7 cellular contexts compared by ENCODE assay signal in the genomic region with DNA sequence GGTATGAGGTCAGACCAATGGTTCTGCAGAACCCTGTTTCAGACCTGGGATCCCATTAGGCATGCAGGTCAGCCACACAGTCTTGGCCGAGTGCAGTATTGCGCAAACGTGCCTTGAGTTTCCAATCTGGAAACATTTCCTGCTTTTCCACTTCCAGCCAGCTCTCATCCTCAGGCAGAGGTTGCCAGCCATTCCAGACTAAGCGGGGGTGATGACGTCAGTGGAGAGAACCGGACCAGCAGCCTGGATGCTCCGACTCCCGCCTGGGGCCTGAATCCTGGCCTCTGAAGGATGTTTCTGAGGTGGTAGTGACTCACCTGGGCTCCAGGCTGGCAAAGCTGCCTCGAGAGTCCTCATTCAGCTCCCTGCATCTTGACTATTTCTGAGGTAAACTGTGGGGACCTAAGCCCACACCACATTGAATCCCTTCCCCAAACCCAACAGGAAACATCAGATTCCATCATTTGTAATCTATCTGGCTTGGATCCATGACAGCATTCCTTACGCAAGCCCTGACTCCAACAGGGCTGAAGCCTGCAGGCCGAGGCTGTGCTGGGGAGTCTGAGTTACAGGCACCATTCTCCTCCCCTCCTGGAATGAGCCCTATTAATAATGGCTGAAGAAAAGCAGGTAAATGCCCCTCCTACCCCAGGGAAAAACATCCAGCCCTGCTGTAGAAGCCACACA.
DNase-seq lines count a peak whose midpoint lies in the region; ATAC-seq and TF ChIP-seq lines count a peak whose summit lies in the region.

No MANE protein-coding gene starts in this region.

- H3K27me3 Mint-ChIP-seq in H9 (ENCODE audit: low read depth), result no peaks in the 10 kb centered on the region; the same call in 1 of the 2 replicates

- H3T11ph ChIP-seq in H9 (ENCODE audit: low read length), result no peak overlapping the region

- H2BK120ac ChIP-seq in H9 (ENCODE audit: low read depth, low read length, poor library complexity, severe bottlenecking), result no peak overlapping the region

- H2AK5ac ChIP-seq in H9 (ENCODE audit: insufficient read length, low read length), result no peak overlapping the region

- no peak overlapping the region for H4K91ac ChIP-seq in H9 (ENCODE audit: insufficient read length, low read depth, low read length)

- no peak overlapping the region for H3K23ac ChIP-seq in H9 (ENCODE audit: insufficient read length, low read depth, low read length)

- peaks cover 9 to 13% of the 10 kb centered on the region in 2 experiments; a peak in 2 of 4 replicates for H3K4me1 Mint-ChIP-seq in H9

- no peaks in the 10 kb centered on the region for H3K36me3 Mint-ChIP-seq in H9 (ENCODE audit: insufficient read depth in 1 of 3, low read depth in 3 of 3)

- no peak overlapping the region for H3K4ac ChIP-seq in H9 (ENCODE audit: low read depth, low read length)

- H2BK20ac ChIP-seq in H9 (ENCODE audit: low read depth, low read length, poor library complexity, severe bottlenecking), result no peak overlapping the region

- H3K9me3 ChIP-seq in MG63 (no peaks in the 10 kb centered on the region), lower lobe of right lung (no peaks in the 10 kb centered on the region), uterus (no peaks in the 10 kb centered on the region), H9 (ENCODE audit: control insufficient read depth, low read depth, low read length) (no peaks in the 10 kb centered on the region)

- no peak overlapping the region for H4K8ac ChIP-seq in H9 (replicated peaks; ENCODE audit: insufficient read length, low read depth, low read length)

- no peak overlapping the region for H3K14ac ChIP-seq in H9 (ENCODE audit: insufficient read depth, low read length)

- H3K9me3 Mint-ChIP-seq in H9, result no peaks in the 10 kb centered on the region

- no peak overlapping the region for H3K4me2 ChIP-seq in H9 (ENCODE audit: insufficient read depth, insufficient read length, low read length)

- peak; percentile 97 to 98 for ATAC-seq in lower lobe of right lung
- no peak for ATAC-seq in GM19351 (IDR thresholded peaks at IDR 0.05; ENCODE audit: unreplicated experiment)

- no peaks in the 10 kb centered on the region for H3K79me2 ChIP-seq in H9 (ENCODE audit: insufficient read depth, low read length)

- H3K27ac Mint-ChIP-seq in H9, result peak overlapping the region in 1 of 3 experiments; percentile 34; a peak in 1 of 7 replicates

- DNase-seq in MG63, result peak; percentile 97
- DNase-seq in coronary artery (ENCODE audit: low spot score), result peak; percentile 91
- peak; percentile 92 for DNase-seq in lower lobe of right lung
- DNase-seq in uterus, result peak; percentile 94 to 97
- DNase-seq in H9, result no peak
- DNase-seq in DMS 273 treated with DMSO at 0.1 percent for 48 hours (lab: John Stamatoyannopoulos, UW), result no peak

- no peak overlapping the region for H2BK12ac ChIP-seq in H9 (ENCODE audit: insufficient read length, low read depth, low read length)

- H2BK5ac ChIP-seq in H9 (ENCODE audit: insufficient read length, low read length), result no peak overlapping the region

- H3K27ac ChIP-seq in coronary artery, result peak overlapping the region; percentile 71 to 79
- H3K27ac ChIP-seq in lower lobe of right lung, result peak overlapping the region; percentile 67
- peak overlapping the region; percentile 79 to 88 for H3K27ac ChIP-seq in uterus
- no peak overlapping the region for H3K27ac ChIP-seq in H9 (ENCODE audit: insufficient read length, low read depth, low read length)

- H3K36me3 ChIP-seq in MG63 (no peaks in the 10 kb centered on the region), lower lobe of right lung (no peaks in the 10 kb centered on the region), uterus (no peaks in the 10 kb centered on the region)

- no peak for TF ChIP-seq CTCF in coronary artery (IDR thresholded peaks at IDR 0.05)
- TF ChIP-seq CTCF in lower lobe of right lung (IDR thresholded peaks at IDR 0.05), result no peak
- peak in 1 of 4 experiments; percentile 2 for TF ChIP-seq CTCF in uterus (IDR thresholded peaks at IDR 0.05)
- no peak for TF ChIP-seq CTCF in H9 (conservative IDR thresholded peaks at IDR 0.05)

- H3K18ac ChIP-seq in H9 (ENCODE audit: insufficient read length, low read depth, low read length), result no peak overlapping the region

- H3K56ac ChIP-seq in H9 (ENCODE audit: insufficient read length, low read depth, low read length), result no peak overlapping the region

- H3K27me3 ChIP-seq in MG63, result no peaks in the 10 kb centered on the region
- H3K27me3 ChIP-seq in lower lobe of right lung (ENCODE audit: low read depth), result no peaks in the 10 kb centered on the region
- H3K27me3 ChIP-seq in uterus, result no peaks in the 10 kb centered on the region
- no peaks in the 10 kb centered on the region for H3K27me3 ChIP-seq in H9 (ENCODE audit: insufficient read depth, low read length)

- no peak overlapping the region for H4K5ac ChIP-seq in H9 (ENCODE audit: insufficient read length, low read depth, low read length)

- no peak overlapping the region for H2AFZ ChIP-seq in H9 (ENCODE audit: low read length)

- intact Hi-C loops in lower lobe of right lung (cut with DNase I) (no loop called here), uterus (cut with DNase I; ENCODE audit: low total_unique reads) (no loop called here)

- H2BK15ac ChIP-seq in H9 (ENCODE audit: low read depth, low read length), result no peak overlapping the region

- no CpG with 5 or more reads among the region's 11 CpGs for WGBS in H9 (ENCODE audit: extremely low coverage, insufficient read length, low lambda C conversion rate)

- H3K4me1 ChIP-seq in lower lobe of right lung (peaks cover 7% of the 10 kb centered on the region), uterus (no peaks in the 10 kb centered on the region), H9 (ENCODE audit: insufficient read depth, low read length) (no peaks in the 10 kb centered on the region)

- no peaks in the 10 kb centered on the region for H4K20me1 ChIP-seq in H9 (ENCODE audit: control insufficient read depth, insufficient read depth, insufficient read length)

- H3K4me3 Mint-ChIP-seq in H9, result no peak overlapping the region

- H3K23me2 ChIP-seq in H9 (ENCODE audit: insufficient read length, low read depth, low read length, poor library complexity, severe bottlenecking), result no peaks in the 10 kb centered on the region

- H3K4me3 ChIP-seq in MG63, result no peak overlapping the region
- H3K4me3 ChIP-seq in coronary artery, result no peak overlapping the region
- no peak overlapping the region for H3K4me3 ChIP-seq in lower lobe of right lung
- H3K4me3 ChIP-seq in uterus, result no peak overlapping the region

- H3K79me1 ChIP-seq in H9 (ENCODE audit: insufficient read depth, low read depth, low read length, poor library complexity, severe bottlenecking), result no peaks in the 10 kb centered on the region

- H3K9ac ChIP-seq in H9 (ENCODE audit: extremely low read depth, insufficient read length, low read length), result no peak overlapping the region

- TF ChIP-seq POLR2A in uterus (IDR thresholded peaks at IDR 0.05), result no peak

Comparison
In these comparisons a context has a peak if more than half of its experiments do, and no peak if none do; other contexts are left out.
1. DNase-seq: peak in MG63 (single experiment), coronary artery (single experiment), lower lobe of right lung (single experiment) and uterus (2 of 2); none in H9 (single experiment) and DMS 273 treated with DMSO at 0.1 percent for 48 hours (single experiment).